In genomic region chr1:193417420-193417819, GRCh38 we compare ENCODE assay signal across 9 cellular contexts.
DNase-seq lines count a peak whose midpoint lies in the region; ATAC-seq and TF ChIP-seq lines count a peak whose summit lies in the region.
"Had no signal": no experiment of that assay in that cellular context is flagged by ENCODE, and none has a peak within 500 bp of the region (broad histone marks: within the 10 kb centered on the region; RNA-seq: fewer than 3 reads in every experiment).

No MANE protein-coding gene starts in this region.

- no peak overlapping the region for H3K9ac ChIP-seq in MM.1S (ENCODE audit: low read length)

- peak overlapping the region; percentile 37 for H3K27ac Mint-ChIP-seq in chondrocyte (ENCODE audit: unreplicated experiment)
- no peak overlapping the region for H3K27ac Mint-ChIP-seq in stimulated activated effector memory CD8-positive, alpha-beta T cell treated with anti-CD3 and anti-CD28 coated beads, Interleukin-12 subunit alpha, Interleukin-12 subunit beta, amount 100 ng/mL, for 72 hours

- no peak overlapping the region for H3K4me2 ChIP-seq in MM.1S (ENCODE audit: low read depth, low read length)

- H3F3A ChIP-seq in MM.1S (ENCODE audit: insufficient read depth, low read length) = no peaks in the 10 kb centered on the region

- ATAC-seq in stimulated activated effector memory CD8-positive, alpha-beta T cell treated with anti-CD3 and anti-CD28 coated beads, Interleukin-12 subunit alpha, Interleukin-12 subunit beta, amount 100 ng/mL, for 72 hours = peak; percentile 29
- ATAC-seq in HG03139 (IDR thresholded peaks at IDR 0.05; ENCODE audit: unreplicated experiment) (no peak), GM19351 (IDR thresholded peaks at IDR 0.05; ENCODE audit: unreplicated experiment) (no peak)

- no peak for TF ChIP-seq CTCF in chondrocyte (IDR thresholded peaks at IDR 0.05)
- TF ChIP-seq CTCF in MM.1S (IDR thresholded peaks at IDR 0.05; ENCODE audit: low read length) = no peak

- peaks cover 22% of the 10 kb centered on the region for H3K4me1 Mint-ChIP-seq in chondrocyte (ENCODE audit: low read depth)
- peaks cover 37% of the 10 kb centered on the region for H3K4me1 Mint-ChIP-seq in stimulated activated effector memory CD8-positive, alpha-beta T cell treated with anti-CD3 and anti-CD28 coated beads, Interleukin-12 subunit alpha, Interleukin-12 subunit beta, amount 100 ng/mL, for 72 hours

- no peaks in the 10 kb centered on the region for H3K79me2 ChIP-seq in MM.1S (ENCODE audit: low read length)

- no peaks in the 10 kb centered on the region for H4K20me1 ChIP-seq in MM.1S (ENCODE audit: insufficient read depth, low read length)

- H3K9me2 ChIP-seq in MM.1S (replicated peaks; ENCODE audit: insufficient read depth, low read length) = no peaks in the 10 kb centered on the region

- no peaks in the 10 kb centered on the region for H3K36me3 Mint-ChIP-seq in chondrocyte (ENCODE audit: low read depth)
- H3K36me3 Mint-ChIP-seq in stimulated activated effector memory CD8-positive, alpha-beta T cell treated with anti-CD3 and anti-CD28 coated beads, Interleukin-12 subunit alpha, Interleukin-12 subunit beta, amount 100 ng/mL, for 72 hours = no peaks in the 10 kb centered on the region

- H3K9me3 Mint-ChIP-seq in chondrocyte (ENCODE audit: low read depth) = no peaks in the 10 kb centered on the region
- H3K9me3 Mint-ChIP-seq in stimulated activated effector memory CD8-positive, alpha-beta T cell treated with anti-CD3 and anti-CD28 coated beads, Interleukin-12 subunit alpha, Interleukin-12 subunit beta, amount 100 ng/mL, for 72 hours = peaks cover 5% of the 10 kb centered on the region

- no peaks in the 10 kb centered on the region for H3K36me3 ChIP-seq in MM.1S (replicated peaks; ENCODE audit: insufficient read depth, low read length)

- H3K4me3 Mint-ChIP-seq in chondrocyte (ENCODE audit: unreplicated experiment) = no peak overlapping the region
- H3K4me3 Mint-ChIP-seq in stimulated activated effector memory CD8-positive, alpha-beta T cell treated with anti-CD3 and anti-CD28 coated beads, Interleukin-12 subunit alpha, Interleukin-12 subunit beta, amount 100 ng/mL, for 72 hours = no peak overlapping the region

- peak; percentile 29 for DNase-seq in activated T-cell treated with anti-CD3 and anti-CD28 coated beads, Interleukin-2, amount 50 U/mL, for 1 hour
- DNase-seq in activated T-cell treated with anti-CD3 and anti-CD28 coated beads for 4 hours (no peak), T-helper 9 cell (peak; percentile 10), chondrocyte (ENCODE audit: low spot score) (no peak), MM.1S (no peak)
- DNase-seq in stimulated activated effector memory CD8-positive, alpha-beta T cell treated with anti-CD3 and anti-CD28 coated beads, Interleukin-12 subunit alpha, Interleukin-12 subunit beta, amount 100 ng/mL, for 72 hours (ENCODE audit: low spot score in 2 of 2) = no peak

- no peak overlapping the region for H3K4me3 ChIP-seq in MM.1S (ENCODE audit: low read length)

- no peaks in the 10 kb centered on the region for H3K9me3 ChIP-seq in MM.1S (replicated peaks; ENCODE audit: insufficient read depth, low read length)

- no peak overlapping the region for H2AFZ ChIP-seq in MM.1S (ENCODE audit: low read length)

- H3K4me1 ChIP-seq in MM.1S (ENCODE audit: low read length) = peaks cover 4% of the 10 kb centered on the region; the same call in 1 of the 2 replicates

- 0 out of 2 replicates have a peak, but pooled peaks cover 9% of the 10 kb centered on the region for H3K27me3 ChIP-seq in MM.1S (replicated peaks; ENCODE audit: insufficient read depth, low read length)

- no peaks in the 10 kb centered on the region for H3K27me3 Mint-ChIP-seq in chondrocyte (ENCODE audit: low read depth)

- H3K27ac ChIP-seq in MM.1S (ENCODE audit: low read length) = no peak overlapping the region
- H3K27ac ChIP-seq: epithelial cell of prostate had no signal

Comparison
In these comparisons a context has a peak if more than half of its experiments do, and no peak if none do; other contexts are left out.
1. DNase-seq: peak in activated T-cell treated with anti-CD3 and anti-CD28 coated beads, Interleukin-2, amount 50 U/mL, for 1 hour (single experiment) and T-helper 9 cell (single experiment); none in activated T-cell treated with anti-CD3 and anti-CD28 coated beads for 4 hours (single experiment), chondrocyte (single experiment), stimulated activated effector memory CD8-positive, alpha-beta T cell treated with anti-CD3 and anti-CD28 coated beads, Interleukin-12 subunit alpha, Interleukin-12 subunit beta, amount 100 ng/mL, for 72 hours (0 of 2) and MM.1S (single experiment).